14 cellular contexts compared by ENCODE assay signal in the genomic region with DNA sequence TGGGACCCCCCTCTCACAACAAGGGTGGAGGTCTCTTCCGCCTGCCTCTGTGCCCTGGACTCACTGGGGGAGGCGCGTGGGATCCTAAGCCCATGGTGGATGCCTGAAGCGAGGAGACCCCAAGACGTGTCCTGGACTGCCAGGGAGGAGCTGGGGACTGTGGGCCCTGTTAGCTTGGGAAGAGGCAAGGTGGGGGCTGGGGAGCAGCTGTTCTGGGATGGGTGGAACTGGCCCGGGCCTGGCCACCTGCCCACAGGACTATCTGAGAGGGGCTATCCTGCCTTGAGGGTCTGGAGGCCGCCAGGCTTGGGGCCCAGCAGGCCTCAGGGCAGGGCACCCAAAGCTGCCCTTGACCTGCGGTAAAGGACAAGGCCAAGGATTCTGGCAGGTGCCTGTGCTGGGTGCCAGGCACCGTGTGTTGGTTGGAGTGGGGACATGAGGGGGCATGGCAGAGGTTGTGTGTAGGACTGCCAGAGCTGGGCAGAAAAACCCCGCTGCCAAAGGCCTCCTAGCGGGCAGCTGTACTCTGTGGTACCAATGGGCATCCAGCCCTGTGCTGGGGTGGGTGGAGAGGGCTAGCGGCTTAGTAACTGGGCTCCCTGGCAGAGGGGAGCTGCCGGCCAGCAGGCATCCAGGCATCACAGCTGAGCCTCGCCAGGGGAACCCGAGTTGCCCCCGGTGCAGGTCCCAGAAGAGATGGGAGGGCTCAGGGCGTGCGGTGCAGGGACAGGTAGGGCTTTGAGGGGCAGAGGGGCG. TPM values are rescaled to one million over a fixed set of nuclear protein-coding genes. Genes with fewer than 3 reads are reported as not detected.
A peak's percentile ranks its signal among the peaks of the same experiment; 100 is the strongest.
DNase-seq lines count a peak whose midpoint lies in the region; ATAC-seq and TF ChIP-seq lines count a peak whose summit lies in the region.
"Had no signal": no experiment of that assay in that cellular context is flagged by ENCODE, and none has a peak within 500 bp of the region (broad histone marks: within the 10 kb centered on the region; RNA-seq: fewer than 3 reads in every experiment).

No MANE protein-coding gene starts in this region.

- H3K27ac ChIP-seq in CD8-positive, alpha-beta memory T cell (ENCODE audit: low read depth, low read length), result peak overlapping the region; percentile 74
- no peak overlapping the region for H3K27ac ChIP-seq in uterus
- H3K27ac ChIP-seq: VCaP had no signal

- no peaks in the 10 kb centered on the region for H3K9me3 ChIP-seq in CD8-positive, alpha-beta memory T cell (ENCODE audit: low read length)
- no peaks in the 10 kb centered on the region for H3K9me3 ChIP-seq in Loucy (ENCODE audit: insufficient read depth, low read depth, low read length)
- H3K9me3 ChIP-seq in uterus, result no peaks in the 10 kb centered on the region

- peaks cover 0 to 36% (median 0%) of the 10 kb centered on the region in 3 donors for H3K36me3 Mint-ChIP-seq in CD8-positive, alpha-beta memory T cell
- H3K36me3 Mint-ChIP-seq in activated naive CD8-positive, alpha-beta T cell, result no peaks in the 10 kb centered on the region
- H3K36me3 Mint-ChIP-seq in natural killer cell treated with Interleukin-12 subunit alpha and Interleukin-12 subunit beta and Interleukin-15 and Interleukin-18, amount 100 ng/mL, for 72 hours, result no peaks in the 10 kb centered on the region
- H3K36me3 Mint-ChIP-seq in chondrocyte (ENCODE audit: low read depth), result no peaks in the 10 kb centered on the region

- DNase-seq in CD8-positive, alpha-beta memory T cell, result peak in 1 of 5 donors; percentile 36
- no peak for DNase-seq in natural killer cell treated with Interleukin-12 subunit alpha and Interleukin-12 subunit beta and Interleukin-15 and Interleukin-18, amount 100 ng/mL, for 72 hours (ENCODE audit: low spot score)
- DNase-seq in chondrocyte (ENCODE audit: low spot score) (no peak), uterus (no peak)
- DNase-seq: COR-L47, erythroblast, NCI-H1417 had no signal

- peak overlapping the region; percentile 92 to 99 (median 99) for H3K4me3 Mint-ChIP-seq in CD8-positive, alpha-beta memory T cell
- H3K4me3 Mint-ChIP-seq in activated naive CD8-positive, alpha-beta T cell, result peak overlapping the region; percentile 96
- peak overlapping the region; percentile 93 for H3K4me3 Mint-ChIP-seq in natural killer cell treated with Interleukin-12 subunit alpha and Interleukin-12 subunit beta and Interleukin-15 and Interleukin-18, amount 100 ng/mL, for 72 hours
- H3K4me3 Mint-ChIP-seq in chondrocyte (ENCODE audit: unreplicated experiment), result no peak overlapping the region

- no peaks in the 10 kb centered on the region for H3K9me2 ChIP-seq in Loucy (replicated peaks; ENCODE audit: low read depth, low read length)

- no peaks in the 10 kb centered on the region for H3F3A ChIP-seq in Loucy (ENCODE audit: low read depth)

- no peaks in the 10 kb centered on the region for H3K9me3 Mint-ChIP-seq in CD8-positive, alpha-beta memory T cell
- H3K9me3 Mint-ChIP-seq in activated naive CD8-positive, alpha-beta T cell (ENCODE audit: low read depth), result no peaks in the 10 kb centered on the region
- no peaks in the 10 kb centered on the region for H3K9me3 Mint-ChIP-seq in natural killer cell treated with Interleukin-12 subunit alpha and Interleukin-12 subunit beta and Interleukin-15 and Interleukin-18, amount 100 ng/mL, for 72 hours
- H3K9me3 Mint-ChIP-seq in chondrocyte (ENCODE audit: low read depth), result no peaks in the 10 kb centered on the region

- no peaks in the 10 kb centered on the region for H3K27me3 Mint-ChIP-seq in CD8-positive, alpha-beta memory T cell
- H3K27me3 Mint-ChIP-seq in activated naive CD8-positive, alpha-beta T cell, result no peaks in the 10 kb centered on the region
- no peaks in the 10 kb centered on the region for H3K27me3 Mint-ChIP-seq in natural killer cell treated with Interleukin-12 subunit alpha and Interleukin-12 subunit beta and Interleukin-15 and Interleukin-18, amount 100 ng/mL, for 72 hours
- H3K27me3 Mint-ChIP-seq in chondrocyte (ENCODE audit: low read depth), result no peaks in the 10 kb centered on the region

- no peak for TF ChIP-seq POLR2A in uterus (IDR thresholded peaks at IDR 0.05)

- peak overlapping the region; percentile 90 to 100 (median 98) for H3K27ac Mint-ChIP-seq in CD8-positive, alpha-beta memory T cell
- peak overlapping the region; percentile 97 for H3K27ac Mint-ChIP-seq in activated naive CD8-positive, alpha-beta T cell
- H3K27ac Mint-ChIP-seq in natural killer cell treated with Interleukin-12 subunit alpha and Interleukin-12 subunit beta and Interleukin-15 and Interleukin-18, amount 100 ng/mL, for 72 hours, result peak overlapping the region; percentile 91 to 99
- H3K27ac Mint-ChIP-seq in chondrocyte (ENCODE audit: unreplicated experiment), result no peak overlapping the region

- peak overlapping the region; percentile 91 for H3K9ac ChIP-seq in Loucy (ENCODE audit: low read depth, low read length, poor library complexity, severe bottlenecking)

- H2AFZ ChIP-seq in Loucy (ENCODE audit: low read length), result peak overlapping the region; percentile 60; the same call in 1 of the 2 replicates

- H3K79me2 ChIP-seq in Loucy (ENCODE audit: insufficient read depth, low read length), result peaks cover 52% of the 10 kb centered on the region; the same call in 1 of the 2 replicates

- intact Hi-C loops in uterus (cut with DNase I; ENCODE audit: low total_unique reads), result no loop called here

- POLR2A ChIA-PET in CD8-positive, alpha-beta memory T cell (lab: Charles Lee), result interaction anchor here (0.5 to 1.7 kb wide), 3 partner anchors 16 to 96 kb away, joined by 3 to 7 read pairs (median 4); a partner anchor contains a TSS

- peak overlapping the region; percentile 63 for H3K4me3 ChIP-seq in CD8-positive, alpha-beta memory T cell (ENCODE audit: low read length)
- H3K4me3 ChIP-seq in Loucy (ENCODE audit: low read length, poor library complexity, severe bottlenecking) (peak overlapping the region; percentile 78), uterus (no peak overlapping the region)

- CTCF ChIA-PET in CD8-positive, alpha-beta memory T cell (lab: Charles Lee), result interaction anchor here (0.9 to 7.4 kb wide), 9 partner anchors 12 to 303 kb away, joined by 3 to 93 read pairs (median 9); a partner anchor contains a TSS

- H4K20me1 ChIP-seq in Loucy (ENCODE audit: insufficient read depth, low read length, poor library complexity, severe bottlenecking), result peaks cover 7% of the 10 kb centered on the region

- no peaks in the 10 kb centered on the region for H3K36me3 ChIP-seq in CD8-positive, alpha-beta memory T cell (ENCODE audit: insufficient read depth, low read length)
- H3K36me3 ChIP-seq in Loucy (ENCODE audit: insufficient read depth, low read length) (no peaks in the 10 kb centered on the region), uterus (no peaks in the 10 kb centered on the region)

- peaks cover 51 to 68% (median 52%) of the 10 kb centered on the region in 3 donors for H3K4me1 Mint-ChIP-seq in CD8-positive, alpha-beta memory T cell
- H3K4me1 Mint-ChIP-seq in activated naive CD8-positive, alpha-beta T cell (ENCODE audit: low read depth), result peaks cover 74% of the 10 kb centered on the region
- peaks cover 36 to 44% of the 10 kb centered on the region in 2 donors for H3K4me1 Mint-ChIP-seq in natural killer cell treated with Interleukin-12 subunit alpha and Interleukin-12 subunit beta and Interleukin-15 and Interleukin-18, amount 100 ng/mL, for 72 hours (ENCODE audit: low read depth in 2 of 2)
- H3K4me1 Mint-ChIP-seq in chondrocyte (ENCODE audit: low read depth), result no peaks in the 10 kb centered on the region

- no peaks in the 10 kb centered on the region for H3K27me3 ChIP-seq in CD8-positive, alpha-beta memory T cell (ENCODE audit: insufficient read depth, low read length, poor library complexity, severe bottlenecking)
- no peaks in the 10 kb centered on the region for H3K27me3 ChIP-seq in Loucy (ENCODE audit: insufficient read depth, low read length, poor library complexity, severe bottlenecking)
- H3K27me3 ChIP-seq in uterus, result no peaks in the 10 kb centered on the region

- TF ChIP-seq CTCF in Loucy (conservative IDR thresholded peaks at IDR 0.05; ENCODE audit: low read length), result no peak
- TF ChIP-seq CTCF in chondrocyte (IDR thresholded peaks at IDR 0.05), result no peak
- no peak for TF ChIP-seq CTCF in uterus (IDR thresholded peaks at IDR 0.05)

- ATAC-seq in natural killer cell treated with Interleukin-12 subunit alpha and Interleukin-12 subunit beta and Interleukin-15 and Interleukin-18, amount 100 ng/mL, for 72 hours, result peak in 1 of 2 donors; percentile 4
- ATAC-seq in HG03280 (IDR thresholded peaks at IDR 0.05; ENCODE audit: unreplicated experiment), result no peak
- no peak for ATAC-seq in HG03196 (IDR thresholded peaks at IDR 0.05; ENCODE audit: unreplicated experiment)
- ATAC-seq: right cardiac atrium had no signal

- H3K4me1 ChIP-seq in CD8-positive, alpha-beta memory T cell (ENCODE audit: insufficient read depth, low read length), result peaks cover 83% of the 10 kb centered on the region
- H3K4me1 ChIP-seq in Loucy (ENCODE audit: insufficient read depth, low read length, poor library complexity, severe bottlenecking), result peaks cover 10% of the 10 kb centered on the region
- H3K4me1 ChIP-seq in uterus, result no peaks in the 10 kb centered on the region

- peak overlapping the region; percentile 72 for H3K4me2 ChIP-seq in Loucy (ENCODE audit: low read depth, low read length, poor library complexity, severe bottlenecking)

RNA-seq across cellular contexts. Expression of a gene that starts 0.7 kb away (rescaled TPM):
- total RNA-seq in CD8-positive, alpha-beta memory T cell, result 100 to 1,000 TPM; 226 to 230 TPM
- 496 TPM for polyA plus RNA-seq in CD8-positive, alpha-beta memory T cell
- total RNA-seq in natural killer cell treated with Interleukin-12 subunit alpha and Interleukin-12 subunit beta and Interleukin-15 and Interleukin-18, amount 100 ng/mL, for 72 hours, result 100 to 1,000 TPM; 240 to 358 TPM
- total RNA-seq in chondrocyte, result 7.2 to 27.5 TPM (median 7.4 TPM) in 3 replicates
- total RNA-seq in uterus, result 100 to 1,000 TPM in 1 of 4 donors, 10 to 100 TPM in 3; 11.2 to 112 (median 25.1) TPM

RNA-seq across cellular contexts. Expression of a gene that starts 14.8 kb away (rescaled TPM):
- under 1 TPM in 1 of 2 experiments, not detected in 1; 0.33 TPM for total RNA-seq in CD8-positive, alpha-beta memory T cell
- not detected for polyA plus RNA-seq in CD8-positive, alpha-beta memory T cell
- 1 to 10 TPM in 1 of 2 donors, not detected in 1; 1.4 TPM for total RNA-seq in natural killer cell treated with Interleukin-12 subunit alpha and Interleukin-12 subunit beta and Interleukin-15 and Interleukin-18, amount 100 ng/mL, for 72 hours
- total RNA-seq in chondrocyte (1.3 to 3.2 TPM (median 1.4 TPM) in 3 replicates), uterus (1 to 10 TPM in 1 of 4 donors, under 1 TPM in 1, not detected in 2; 0.95 to 1.5 TPM)
- total RNA-seq: right cardiac atrium had no signal
- polyA plus RNA-seq: right cardiac atrium had no signal

RNA-seq across cellular contexts. Expression of a gene that starts 18.8 kb away (rescaled TPM):
- not detected for total RNA-seq in CD8-positive, alpha-beta memory T cell
- polyA plus RNA-seq in CD8-positive, alpha-beta memory T cell, result not detected
- total RNA-seq in natural killer cell treated with Interleukin-12 subunit alpha and Interleukin-12 subunit beta and Interleukin-15 and Interleukin-18, amount 100 ng/mL, for 72 hours, result not detected
- total RNA-seq in chondrocyte (7.1 to 20.4 TPM (median 7.3 TPM) in 3 replicates), uterus (1 to 10 TPM in 1 of 4 donors, not detected in 3; 2.0 TPM)
- total RNA-seq: right cardiac atrium had no signal
- polyA plus RNA-seq: right cardiac atrium had no signal

RNA-seq across cellular contexts. Expression of a gene that starts 38.1 kb away (rescaled TPM):
- total RNA-seq in CD8-positive, alpha-beta memory T cell, result not detected
- polyA plus RNA-seq in CD8-positive, alpha-beta memory T cell, result 0.17 TPM
- total RNA-seq in natural killer cell treated with Interleukin-12 subunit alpha and Interleukin-12 subunit beta and Interleukin-15 and Interleukin-18, amount 100 ng/mL, for 72 hours, result not detected
- total RNA-seq in chondrocyte (not detected in 3 replicates), uterus (not detected)
- polyA plus RNA-seq: keratinocyte had no signal

Comparison
In these comparisons a context has a peak if more than half of its experiments do, and no peak if none do; other contexts are left out.
1. H3K4me3 ChIP-seq: peak in CD8-positive, alpha-beta memory T cell (single experiment) and Loucy (single experiment); none in uterus (0 of 2).